ENCODE assay signal across 2 cellular contexts in the genomic region with DNA sequence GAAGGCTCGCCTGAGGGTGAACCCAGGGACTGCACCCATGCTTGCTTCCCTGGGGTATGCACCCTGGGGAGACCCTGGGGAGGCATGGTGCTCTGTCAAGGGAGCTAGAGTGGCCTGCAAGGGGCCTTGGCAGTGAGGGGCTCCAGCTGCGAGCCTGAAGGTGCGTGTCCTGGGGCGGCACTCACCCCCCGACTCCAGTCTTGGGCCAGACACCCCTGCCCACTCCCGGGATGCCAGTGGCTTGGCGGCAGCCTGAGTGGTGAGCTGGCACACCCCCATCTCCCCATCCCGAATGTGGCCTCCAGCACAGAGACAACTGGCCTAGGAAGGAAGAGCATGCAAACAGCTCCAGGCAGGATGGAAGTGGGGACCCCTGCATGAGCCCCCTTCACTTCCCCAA.
TF ChIP-seq lines count a peak whose summit lies in the region.

No MANE protein-coding gene starts in this region.

TF ChIP-seq in SK-N-SH, 30 proteins besides CTCF, POLR2A, EP300 and RAD21:
- TF ChIP-seq TEAD4 (IDR thresholded peaks at IDR 0.05; ENCODE audit: borderline replicate concordance, insufficient read depth) (no peak), RFX5 (IDR thresholded peaks at IDR 0.05; ENCODE audit: low read length) (no peak), SIN3A (IDR thresholded peaks at IDR 0.05; ENCODE audit: borderline replicate concordance, low read depth, low read length) (no peak), GABPA (IDR thresholded peaks at IDR 0.05; ENCODE audit: low read depth) (no peak), RCOR1 (IDR thresholded peaks at IDR 0.05; ENCODE audit: low read length) (no peak), EZH2phosphoT487 (IDR thresholded peaks at IDR 0.05; ENCODE audit: borderline replicate concordance, low read depth) (no peak), GATA2 (CRISPR knock-in tag; IDR thresholded peaks at IDR 0.05) (no peak), CHD2 (IDR thresholded peaks at IDR 0.05; ENCODE audit: low read length, partially characterized antibody) (no peak)
- TF ChIP-seq, protein P1, sequence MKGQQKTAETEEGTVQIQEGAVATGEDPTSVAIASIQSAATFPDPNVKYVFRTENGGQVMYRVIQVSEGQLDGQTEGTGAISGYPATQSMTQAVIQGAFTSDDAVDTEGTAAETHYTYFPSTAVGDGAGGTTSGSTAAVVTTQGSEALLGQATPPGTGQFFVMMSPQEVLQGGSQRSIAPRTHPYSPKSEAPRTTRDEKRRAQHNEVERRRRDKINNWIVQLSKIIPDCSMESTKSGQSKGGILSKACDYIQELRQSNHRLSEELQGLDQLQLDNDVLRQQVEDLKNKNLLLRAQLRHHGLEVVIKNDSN (IDR thresholded peaks at IDR 0.05; ENCODE audit: borderline replicate concordance, low read depth): no peak
- TF ChIP-seq, protein P2, sequence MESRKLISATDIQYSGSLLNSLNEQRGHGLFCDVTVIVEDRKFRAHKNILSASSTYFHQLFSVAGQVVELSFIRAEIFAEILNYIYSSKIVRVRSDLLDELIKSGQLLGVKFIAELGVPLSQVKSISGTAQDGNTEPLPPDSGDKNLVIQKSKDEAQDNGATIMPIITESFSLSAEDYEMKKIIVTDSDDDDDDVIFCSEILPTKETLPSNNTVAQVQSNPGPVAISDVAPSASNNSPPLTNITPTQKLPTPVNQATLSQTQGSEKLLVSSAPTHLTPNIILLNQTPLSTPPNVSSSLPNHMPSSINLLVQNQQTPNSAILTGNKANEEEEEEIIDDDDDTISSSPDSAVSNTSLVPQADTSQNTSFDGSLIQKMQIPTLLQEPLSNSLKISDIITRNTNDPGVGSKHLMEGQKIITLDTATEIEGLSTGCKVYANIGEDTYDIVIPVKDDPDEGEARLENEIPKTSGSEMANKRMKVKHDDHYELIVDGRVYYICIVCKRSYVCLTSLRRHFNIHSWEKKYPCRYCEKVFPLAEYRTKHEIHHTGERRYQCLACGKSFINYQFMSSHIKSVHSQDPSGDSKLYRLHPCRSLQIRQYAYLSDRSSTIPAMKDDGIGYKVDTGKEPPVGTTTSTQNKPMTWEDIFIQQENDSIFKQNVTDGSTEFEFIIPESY (IDR thresholded peaks at IDR 0.05; ENCODE audit: borderline replicate concordance, low read depth): no peak

TF ChIP-seq in SK-N-SH treated with all-trans-retinoic acid at 6 μM for 48 hours, 23 proteins besides CTCF, POLR2A, EP300 and RAD21:
- TF ChIP-seq PPARA (CRISPR knock-in tag; IDR thresholded peaks at IDR 0.05; ENCODE audit: borderline replicate concordance): no peak
